Comparison of ENCODE assay signal across 8 cellular contexts in genomic region chr2:206160807-206161179, GRCh38. TPM values are rescaled to one million over a fixed set of nuclear protein-coding genes. Genes with fewer than 3 reads are reported as not detected.
DNase-seq lines count a peak whose midpoint lies in the region; ATAC-seq and TF ChIP-seq lines count a peak whose summit lies in the region.

No MANE protein-coding gene starts in this region.

- H3K4me1 Mint-ChIP-seq in central memory CD8-positive, alpha-beta T cell, result peaks cover 40% of the 10 kb centered on the region
- peaks cover 42 to 48% of the 10 kb centered on the region in 2 donors for H3K4me1 Mint-ChIP-seq in natural killer cell

- CTCF ChIA-PET in BJ (lab: Yijun Ruan, JAX), result interaction anchor here (1.3 to 1.6 kb wide), 3 partner anchors 52 to 103 kb away, joined by 3 to 5 read pairs (median 4); a partner anchor contains a TSS

- H3K4me3 Mint-ChIP-seq in central memory CD8-positive, alpha-beta T cell, result peak overlapping the region; percentile 99
- peak overlapping the region; percentile 99 for H3K4me3 Mint-ChIP-seq in natural killer cell

- peak overlapping the region; percentile 100 for H3K27ac Mint-ChIP-seq in central memory CD8-positive, alpha-beta T cell (ENCODE audit: low read depth)
- peak overlapping the region; percentile 99 to 100 for H3K27ac Mint-ChIP-seq in natural killer cell

- H3K4me3 ChIP-seq in BJ (ENCODE audit: low read depth, low read length), result peak overlapping the region; percentile 87
- peak overlapping the region; percentile 71 for H3K4me3 ChIP-seq in MG63

- H3K36me3 ChIP-seq in BJ (ENCODE audit: control insufficient read depth, insufficient read depth, low read length), result peaks cover 8% of the 10 kb centered on the region
- H3K36me3 ChIP-seq in MG63, result peaks cover 69% of the 10 kb centered on the region

- H3K27me3 ChIP-seq in BJ (ENCODE audit: control insufficient read depth, insufficient read depth, low read length) (no peaks in the 10 kb centered on the region), MG63 (no peaks in the 10 kb centered on the region)

- POLR2A ChIA-PET in BJ (lab: Charles Lee), result interaction anchor here (1.4 kb wide), 1 partner anchor 103 kb away, joined by 6 read pairs; no protein-coding TSS in a partner anchor

- DNase-seq in BJ (ENCODE audit: low read depth) (no peak), MG63 (no peak), natural killer cell (no peak), Ammon's horn (ENCODE audit: low spot score) (no peak)
- DNase-seq in central memory CD8-positive, alpha-beta T cell (ENCODE audit: low spot score in 2 of 2), result no peak

- intact Hi-C loops in natural killer cell (cut with micrococcal nuclease), result loop anchor here (5.0 kb wide), 1 partner anchor 1317 kb away; no protein-coding TSS in a partner anchor

- H3K9me3 Mint-ChIP-seq in central memory CD8-positive, alpha-beta T cell, result no peaks in the 10 kb centered on the region
- no peaks in the 10 kb centered on the region for H3K9me3 Mint-ChIP-seq in natural killer cell

- H3K27me3 Mint-ChIP-seq in central memory CD8-positive, alpha-beta T cell, result no peaks in the 10 kb centered on the region
- H3K27me3 Mint-ChIP-seq in natural killer cell (ENCODE audit: low read depth in 2 of 2), result no peaks in the 10 kb centered on the region

- TF ChIP-seq CTCF in BJ (IDR thresholded peaks at IDR 0.05; ENCODE audit: insufficient read depth, low read depth, low read length) (no peak), natural killer cell (IDR thresholded peaks at IDR 0.05) (no peak)

- peaks cover 5% of the 10 kb centered on the region; the same call in 1 of the 2 replicates for H3K9me3 ChIP-seq in MG63

- H3K36me3 Mint-ChIP-seq in central memory CD8-positive, alpha-beta T cell (ENCODE audit: insufficient read depth), result peaks cover 48% of the 10 kb centered on the region
- peaks cover 18% of the 10 kb centered on the region for H3K36me3 Mint-ChIP-seq in natural killer cell

- ATAC-seq in central memory CD8-positive, alpha-beta T cell (replicated peaks; ENCODE audit: extremely low read depth, poor library complexity, severe bottlenecking), result no peak
- ATAC-seq in natural killer cell (no peak), GM18909 (IDR thresholded peaks at IDR 0.05; ENCODE audit: poor library complexity, unreplicated experiment) (no peak), HG03565 (IDR thresholded peaks at IDR 0.05; ENCODE audit: unreplicated experiment) (no peak), HG03460 (IDR thresholded peaks at IDR 0.05; ENCODE audit: unreplicated experiment) (no peak)

RNA-seq across cellular contexts. Expression of gene EEF1B2, which starts 1.1 kb away (rescaled TPM):
- 720 and 966 TPM in 2 replicates for polyA plus RNA-seq in BJ (2011; rRNA removed)
- 277 and 634 TPM in 2 replicates for polyA minus RNA-seq in BJ (2011; rRNA and poly(A)+ RNA removed)
- 425 and 693 TPM in 2 replicates for total RNA-seq in MG63 (2014; rRNA removed; shearing (Covaris generic); ENCODE audit: low replicate concordance)
- 100 to 1,000 TPM; 354 to 404 (median 364) TPM for total RNA-seq in natural killer cell

RNA-seq across cellular contexts. Expression of gene NDUFS1, which starts 1.5 kb away (rescaled TPM):
- 79.9 and 101 TPM in 2 replicates for polyA plus RNA-seq in BJ (2011; rRNA removed)
- 42.5 and 43.7 TPM in 2 replicates for polyA minus RNA-seq in BJ (2011; rRNA and poly(A)+ RNA removed)
- 110 and 146 TPM in 2 replicates for total RNA-seq in MG63 (2014; rRNA removed; shearing (Covaris generic); ENCODE audit: low replicate concordance)
- total RNA-seq in natural killer cell, result 10 to 100 TPM; 44.0 to 47.8 (median 45.9) TPM
